8 cellular contexts compared by ENCODE assay signal in the genomic region with DNA sequence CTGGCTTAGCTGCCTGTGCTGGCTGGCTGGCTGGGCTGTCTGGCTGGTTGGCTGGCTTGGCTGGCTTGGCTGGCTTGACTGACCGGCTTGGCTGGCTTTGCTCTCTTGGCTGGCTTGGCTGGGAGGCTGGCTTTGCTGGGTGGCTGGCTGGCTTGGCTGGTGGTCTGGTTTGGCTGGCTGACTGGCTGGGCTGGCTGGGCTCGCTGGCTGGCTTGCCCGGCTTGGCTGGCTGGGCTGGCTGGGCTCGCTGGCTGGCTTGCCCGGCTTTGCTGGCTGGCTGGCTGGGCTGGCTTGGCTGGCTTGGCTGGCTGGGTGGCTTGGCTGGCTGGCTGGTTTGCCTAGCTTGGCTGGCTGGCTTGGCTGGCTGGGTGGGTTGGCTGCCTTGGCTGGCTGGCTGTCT.
DNase-seq lines count a peak whose midpoint lies in the region; ATAC-seq, FAIRE-seq and TF ChIP-seq lines count a peak whose summit lies in the region.
"Not testable (repeated sequence)": the region's sequence is repeated elsewhere in the genome, so short reads cannot be mapped to it uniquely, and the experiment has no call there.

No MANE protein-coding gene starts in this region.

- not testable (repeated sequence) for H3K4me3 Mint-ChIP-seq in activated CD4-positive, alpha-beta memory T cell treated with anti-CD3 and anti-CD28 coated beads, Interleukin-2, amount 10 ng/mL, durations not matched to agents 7 days and 5 days; natural killer cell treated with Interleukin-12 subunit alpha and Interleukin-12 subunit beta and Interleukin-15 and Interleukin-18, amount 100 ng/mL, for 72 hours

- TF ChIP-seq POLR2A in adrenal gland (IDR thresholded peaks at IDR 0.05), result not testable (repeated sequence)

- not testable (repeated sequence) for H3K27ac ChIP-seq in Karpas-422 (ENCODE audit: low read length); adrenal gland; kidney (ENCODE audit: low read depth in 2 of 2, low read length in 2 of 2); small intestine (ENCODE audit: low read depth in 1 of 2, low read length in 1 of 2); aorta (ENCODE audit: low read depth in 1 of 2, low read length in 2 of 2)

- not testable (repeated sequence) for H3K27ac Mint-ChIP-seq in activated CD4-positive, alpha-beta memory T cell treated with anti-CD3 and anti-CD28 coated beads, Interleukin-2, amount 10 ng/mL, durations not matched to agents 7 days and 5 days; natural killer cell treated with Interleukin-12 subunit alpha and Interleukin-12 subunit beta and Interleukin-15 and Interleukin-18, amount 100 ng/mL, for 72 hours

- not testable (repeated sequence) for FAIRE-seq in kidney (lab: Jason Lieb, UNC)
- FAIRE-seq in small intestine (lab: Jason Lieb, UNC), result peak; percentile 30

- H3K36me3 Mint-ChIP-seq in activated CD4-positive, alpha-beta memory T cell treated with anti-CD3 and anti-CD28 coated beads, Interleukin-2, amount 10 ng/mL, durations not matched to agents 7 days and 5 days (ENCODE audit: low read depth); natural killer cell treated with Interleukin-12 subunit alpha and Interleukin-12 subunit beta and Interleukin-15 and Interleukin-18, amount 100 ng/mL, for 72 hours: not testable (repeated sequence)

- peak; percentile 5 for DNase-seq in Karpas-422
- DNase-seq in activated CD4-positive, alpha-beta memory T cell treated with anti-CD3 and anti-CD28 coated beads, Interleukin-2, amount 10 ng/mL, durations not matched to agents 7 days and 5 days, result peak; percentile 17
- peak in 5 of 7 donors; percentile 0 to 58 (median 18) for DNase-seq in adrenal gland
- DNase-seq in Right ventricle myocardium inferior (ENCODE audit: missing footprints), result peak; percentile 84
- DNase-seq in kidney, result peak; percentile 81
- peak; percentile 76 for DNase-seq in natural killer cell treated with Interleukin-12 subunit alpha and Interleukin-12 subunit beta and Interleukin-15 and Interleukin-18, amount 100 ng/mL, for 72 hours (ENCODE audit: low spot score)
- DNase-seq in small intestine, result not testable (repeated sequence)
- DNase-seq in aorta, result peak; percentile 76 to 87

- H3K4me2 ChIP-seq in Karpas-422 (ENCODE audit: low read depth, low read length, poor library complexity, severe bottlenecking), result not testable (repeated sequence)

- H3K4me1 Mint-ChIP-seq in activated CD4-positive, alpha-beta memory T cell treated with anti-CD3 and anti-CD28 coated beads, Interleukin-2, amount 10 ng/mL, durations not matched to agents 7 days and 5 days; natural killer cell treated with Interleukin-12 subunit alpha and Interleukin-12 subunit beta and Interleukin-15 and Interleukin-18, amount 100 ng/mL, for 72 hours (ENCODE audit: low read depth in 2 of 2): not testable (repeated sequence)

- H3K4me1 ChIP-seq in Karpas-422 (ENCODE audit: low read length); adrenal gland (replicated peaks in 1 of 2); kidney (ENCODE audit: control insufficient read depth in 1 of 2, insufficient read depth in 1 of 2, low read depth in 1 of 2, low read length in 2 of 2); small intestine (ENCODE audit: control insufficient read depth in 2 of 2, insufficient read depth in 1 of 2, low read depth in 1 of 2, low read length in 1 of 2); aorta (ENCODE audit: control insufficient read depth in 1 of 2, insufficient read depth in 2 of 2, low read length in 2 of 2): not testable (repeated sequence)

- CTCF ChIA-PET in activated CD4-positive, alpha-beta memory T cell treated with anti-CD3 and anti-CD28 coated beads, Interleukin-2, amount 10 ng/mL, durations not matched to agents 7 days and 5 days (lab: Charles Lee), result not testable (repeated sequence)

- not testable (repeated sequence) for H3K27me3 ChIP-seq in Karpas-422 (ENCODE audit: low read length); adrenal gland; small intestine (ENCODE audit: control insufficient read depth in 2 of 2, insufficient read depth in 2 of 2, low read length in 2 of 2); aorta (ENCODE audit: control insufficient read depth in 1 of 2, insufficient read depth in 2 of 2, low read length in 1 of 2)

- intact Hi-C loops in adrenal gland (cut with DNase I); Right ventricle myocardium inferior (cut with DNase I); kidney (cut with DNase I); aorta (cut with DNase I): not testable (repeated sequence)

- not testable (repeated sequence) for ATAC-seq in Right ventricle myocardium inferior; natural killer cell treated with Interleukin-12 subunit alpha and Interleukin-12 subunit beta and Interleukin-15 and Interleukin-18, amount 100 ng/mL, for 72 hours; aorta (ENCODE audit: low FRiP score)

- not testable (repeated sequence) for H3K9me3 ChIP-seq in Karpas-422 (ENCODE audit: low read length); adrenal gland (replicated peaks in 1 of 3); kidney (ENCODE audit: control insufficient read depth in 1 of 2, low read length in 2 of 2); small intestine (ENCODE audit: control insufficient read depth, low read depth); aorta (ENCODE audit: control insufficient read depth, low read length)

- H2AFZ ChIP-seq in Karpas-422 (ENCODE audit: low read length), result not testable (repeated sequence)

- H3K9ac ChIP-seq in Karpas-422 (ENCODE audit: low read length); kidney (ENCODE audit: low read length in 2 of 2): not testable (repeated sequence)

- H4K20me1 ChIP-seq in Karpas-422 (ENCODE audit: insufficient read depth, low read depth, low read length), result not testable (repeated sequence)

- not testable (repeated sequence) for TF ChIP-seq CTCF in adrenal gland (IDR thresholded peaks at IDR 0.05); kidney (IDR thresholded peaks at IDR 0.05; ENCODE audit: borderline replicate concordance, extremely low read depth, insufficient read depth)

- POLR2A ChIA-PET in activated CD4-positive, alpha-beta memory T cell treated with anti-CD3 and anti-CD28 coated beads, Interleukin-2, amount 10 ng/mL, durations not matched to agents 7 days and 5 days (lab: Charles Lee), result not testable (repeated sequence)

- not testable (repeated sequence) for H3K4me3 ChIP-seq in Karpas-422 (ENCODE audit: low read length); adrenal gland; kidney (ENCODE audit: low read length in 2 of 2); small intestine (ENCODE audit: low read depth in 1 of 2, low read length in 2 of 2); aorta (ENCODE audit: low read length in 2 of 2)

- not testable (repeated sequence) for H3K79me2 ChIP-seq in Karpas-422 (ENCODE audit: low read length)

- not testable (repeated sequence) for H3K36me3 ChIP-seq in Karpas-422 (ENCODE audit: insufficient read depth, low read length); adrenal gland (replicated peaks in 1 of 2); kidney (ENCODE audit: control insufficient read depth in 1 of 2, insufficient read depth in 2 of 2, low read length in 2 of 2); small intestine (ENCODE audit: control insufficient read depth in 2 of 2, insufficient read depth in 2 of 2, low read length in 2 of 2); aorta (ENCODE audit: control insufficient read depth in 1 of 2, insufficient read depth in 2 of 2, low read length in 1 of 2)

- 81 to 93% (median 86%) methylated on average over 4 to 5 of the region's 5 CpGs for WGBS in adrenal gland, 4 donors
- 79 to 86% (median 81%) methylated on average over 4 to 5 of the region's 5 CpGs for WGBS in small intestine, 3 donors
- WGBS in aorta, 2 donors, result 84 to 86% methylated on average over 4 to 5 of the region's 5 CpGs

- not testable (repeated sequence) for H3K9me2 ChIP-seq in Karpas-422 (replicated peaks; ENCODE audit: insufficient read depth, low read length)

- H3K27me3 Mint-ChIP-seq in activated CD4-positive, alpha-beta memory T cell treated with anti-CD3 and anti-CD28 coated beads, Interleukin-2, amount 10 ng/mL, durations not matched to agents 7 days and 5 days; natural killer cell treated with Interleukin-12 subunit alpha and Interleukin-12 subunit beta and Interleukin-15 and Interleukin-18, amount 100 ng/mL, for 72 hours: not testable (repeated sequence)

- not testable (repeated sequence) for H3K9me3 Mint-ChIP-seq in activated CD4-positive, alpha-beta memory T cell treated with anti-CD3 and anti-CD28 coated beads, Interleukin-2, amount 10 ng/mL, durations not matched to agents 7 days and 5 days; natural killer cell treated with Interleukin-12 subunit alpha and Interleukin-12 subunit beta and Interleukin-15 and Interleukin-18, amount 100 ng/mL, for 72 hours
